21 cellular contexts compared by ENCODE assay signal in genomic region chrX:39728852-39729587, GRCh38.
"Had no signal": no experiment of that assay in that cellular context is flagged by ENCODE, and none has a peak within 500 bp of the region (broad histone marks: within the 10 kb centered on the region; RNA-seq: fewer than 3 reads in every experiment).

No MANE protein-coding gene starts in this region.

- DNase-seq: activated CD4-positive, alpha-beta T cell treated with anti-CD3 and anti-CD28 coated beads, Interleukin-2, amount 50 U/mL, for 1 hour; activated CD4-positive, CD25-positive, alpha-beta regulatory T cell treated with anti-CD3 and anti-CD28 coated beads, Interleukin-2, amount 50 U/mL, for 72 hours; activated CD8-positive, alpha-beta memory T cell treated with anti-CD3 and anti-CD28 coated beads, Interleukin-2, amount 50 U/mL, for 4 hours; activated effector memory CD4-positive, alpha-beta T cell treated with Interleukin-2 at 50 U/mL for 16 hours; activated naive CD4-positive, alpha-beta T cell treated with anti-CD3 and anti-CD28 coated beads, Interleukin-2, amount 10 ng/mL, durations not matched to agents 7 days and 5 days; activated naive CD8-positive, alpha-beta T cell treated with anti-CD3 and anti-CD28 coated beads, Interleukin-2, amount 50 U/mL, for 24 hours; activated T-cell treated with anti-CD3 and anti-CD28 coated beads, Interleukin-2, amount 50 U/mL, for 48 hours; central memory CD4-positive, alpha-beta T cell; foreskin keratinocyte; kidney; left lung; mammary epithelial cell; stimulated activated CD4-positive, alpha-beta T cell treated with anti-CD3 and anti-CD28 coated beads, Interleukin-2, amount 100 ng/mL, for 48 hours; stomach had no signal

- H3K4me1 ChIP-seq: foreskin keratinocyte, prostate gland, vagina had no signal

- H3K27me3 ChIP-seq: foreskin keratinocyte, left lung, right atrium auricular region, vagina had no signal

- H3K4me3 ChIP-seq: left lung, prostate gland, right atrium auricular region, skin epidermis, stomach, vagina had no signal

- ATAC-seq: activated naive CD8-positive, alpha-beta T cell treated with anti-CD3 and anti-CD28 coated beads, Interleukin-2, amount 50 U/mL, for 24 hours; foreskin keratinocyte; left lung had no signal

- H3K36me3 ChIP-seq: left lung, prostate gland, right atrium auricular region, stomach, vagina had no signal

- H3K27ac Mint-ChIP-seq: activated naive CD4-positive, alpha-beta T cell treated with anti-CD3 and anti-CD28 coated beads, Interleukin-2, amount 10 ng/mL, durations not matched to agents 7 days and 5 days; activated naive CD8-positive, alpha-beta T cell treated with anti-CD3 and anti-CD28 coated beads, Interleukin-2, amount 50 U/mL, for 24 hours had no signal

- H3K27me3 Mint-ChIP-seq: activated naive CD8-positive, alpha-beta T cell treated with anti-CD3 and anti-CD28 coated beads, Interleukin-2, amount 50 U/mL, for 24 hours had no signal

- H3K9me3 Mint-ChIP-seq: activated naive CD8-positive, alpha-beta T cell treated with anti-CD3 and anti-CD28 coated beads, Interleukin-2, amount 50 U/mL, for 24 hours; neural crest cell had no signal

- H3K27ac ChIP-seq: foreskin keratinocyte, left lung, prostate gland, right atrium auricular region, skin epidermis, stomach, vagina, VCaP had no signal

- H3K4me3 Mint-ChIP-seq: activated naive CD4-positive, alpha-beta T cell treated with anti-CD3 and anti-CD28 coated beads, Interleukin-2, amount 10 ng/mL, durations not matched to agents 7 days and 5 days; activated naive CD8-positive, alpha-beta T cell treated with anti-CD3 and anti-CD28 coated beads, Interleukin-2, amount 50 U/mL, for 24 hours; neural crest cell had no signal

- H3K36me3 Mint-ChIP-seq: activated naive CD4-positive, alpha-beta T cell treated with anti-CD3 and anti-CD28 coated beads, Interleukin-2, amount 10 ng/mL, durations not matched to agents 7 days and 5 days; brain had no signal

- H3K9me3 ChIP-seq: left lung, prostate gland, vagina had no signal
